In the genomic region with DNA sequence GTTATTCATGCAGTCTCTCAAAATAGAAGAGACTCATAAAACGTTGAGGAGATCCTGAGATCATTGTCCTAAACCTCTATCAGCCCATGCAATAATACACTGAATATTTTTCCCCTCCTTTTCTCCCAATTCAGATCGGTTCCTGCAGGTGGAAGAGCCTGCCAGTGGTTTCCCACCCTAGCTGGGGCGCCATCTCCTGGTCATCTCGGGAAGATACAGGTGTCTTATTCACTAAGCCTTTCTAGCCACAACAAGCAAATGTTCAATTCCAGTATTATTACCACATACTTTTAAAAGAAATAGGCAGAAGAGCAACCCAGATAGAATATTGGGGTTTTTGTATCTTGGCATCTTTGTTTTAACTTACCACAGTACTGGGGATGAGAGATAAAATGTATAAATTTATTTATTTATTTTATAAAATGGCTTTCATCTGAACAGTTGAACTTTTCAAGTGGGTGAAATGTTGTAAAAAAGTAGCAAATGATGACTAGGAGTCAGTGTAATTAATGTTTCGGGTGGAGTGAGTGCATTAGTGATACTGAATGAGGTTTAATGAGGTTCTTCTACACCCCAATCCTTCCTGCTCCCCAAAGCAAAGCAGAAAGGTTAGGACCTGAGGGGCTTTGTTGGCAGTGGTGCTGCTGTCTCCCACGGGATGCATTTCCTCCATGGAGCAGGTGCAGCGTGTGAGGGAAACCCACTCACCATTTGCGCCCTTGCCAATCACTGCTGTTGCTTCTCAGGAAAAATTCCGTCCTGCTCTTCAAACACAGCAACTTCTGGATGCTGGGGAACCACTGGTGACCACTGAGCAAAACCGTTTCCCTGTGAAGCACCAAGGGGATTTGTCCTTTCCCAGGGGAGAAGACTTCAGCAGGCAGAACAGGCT, we compare ENCODE assay signal across 8 cellular contexts.
DNase-seq lines count a peak whose midpoint lies in the region; ATAC-seq lines count a peak whose summit lies in the region.

No MANE protein-coding gene starts in this region.

- CTCF ChIA-PET in activated CD4-positive, alpha-beta memory T cell treated with anti-CD3 and anti-CD28 coated beads for 36 hours (lab: Charles Lee), result interaction anchor here (0.6 to 3.2 kb wide), 15 partner anchors 9 to 539 kb away, joined by 3 to 36 read pairs (median 4); no protein-coding TSS in a partner anchor

- H3K4me1 Mint-ChIP-seq in activated CD4-positive, alpha-beta memory T cell treated with anti-CD3 and anti-CD28 coated beads for 36 hours (ENCODE audit: low read depth), result peaks cover 12% of the 10 kb centered on the region

- no peaks in the 10 kb centered on the region for H3K9me3 Mint-ChIP-seq in activated CD4-positive, alpha-beta memory T cell treated with anti-CD3 and anti-CD28 coated beads for 36 hours

- H3K27ac Mint-ChIP-seq in activated CD4-positive, alpha-beta memory T cell treated with anti-CD3 and anti-CD28 coated beads for 36 hours, result no peak overlapping the region

- no peaks in the 10 kb centered on the region for H3K36me3 Mint-ChIP-seq in activated CD4-positive, alpha-beta memory T cell treated with anti-CD3 and anti-CD28 coated beads for 36 hours

- intact Hi-C loops in activated CD4-positive, alpha-beta memory T cell treated with anti-CD3 and anti-CD28 coated beads for 36 hours (cut with micrococcal nuclease), result loop anchor here (1.0 kb wide), 2 partner anchors 25 to 176 kb away; no protein-coding TSS in a partner anchor

- peak; percentile 59 for ATAC-seq in HG03039 (IDR thresholded peaks at IDR 0.05; ENCODE audit: unreplicated experiment)
- no peak for ATAC-seq in GM21825 (IDR thresholded peaks at IDR 0.05; ENCODE audit: unreplicated experiment)

- peaks cover 6% of the 10 kb centered on the region for H3K27me3 Mint-ChIP-seq in activated CD4-positive, alpha-beta memory T cell treated with anti-CD3 and anti-CD28 coated beads for 36 hours

- POLR2A ChIA-PET in activated CD4-positive, alpha-beta memory T cell treated with anti-CD3 and anti-CD28 coated beads for 36 hours (lab: Charles Lee), result no interaction called here

- DNase-seq in EH (ENCODE audit: low read depth) (peak; percentile 68), NCI-H69 (lab: John Stamatoyannopoulos, UW) (peak; percentile 47), midbrain (lab: John Stamatoyannopoulos, UW) (peak; percentile 28)
- DNase-seq in activated CD4-positive, alpha-beta memory T cell treated with anti-CD3 and anti-CD28 coated beads for 36 hours, result peak; percentile 79
- peak; percentile 52 for DNase-seq in effector CD8-positive, alpha-beta T cell (lab: John Stamatoyannopoulos, UW)
- peak; percentile 25 to 44 for DNase-seq in stimulated activated CD8-positive, alpha-beta memory T cell treated with anti-CD3 and anti-CD28 coated beads, Interleukin-7, amount 100 ng/mL, for 4 hours (ENCODE audit: low read depth in 2 of 2)

- no peak overlapping the region for H3K4me3 Mint-ChIP-seq in activated CD4-positive, alpha-beta memory T cell treated with anti-CD3 and anti-CD28 coated beads for 36 hours

Comparison
In these comparisons a context has a peak if more than half of its experiments do, and no peak if none do; other contexts are left out.
1. DNase-seq: peak in every context shown above with its lines; median percentile 79 in activated CD4-positive, alpha-beta memory T cell treated with anti-CD3 and anti-CD28 coated beads for 36 hours; 68 in EH; 52 in effector CD8-positive, alpha-beta T cell; 47 in NCI-H69; 34 in stimulated activated CD8-positive, alpha-beta memory T cell treated with anti-CD3 and anti-CD28 coated beads, Interleukin-7, amount 100 ng/mL, for 4 hours; 28 in midbrain.